22 cellular contexts compared by ENCODE assay signal in genomic region chr12:101186291-101186690, GRCh38. TPM values are rescaled to one million over a fixed set of nuclear protein-coding genes. Genes with fewer than 3 reads are reported as not detected.
DNase-seq lines count a peak whose midpoint lies in the region; ATAC-seq and TF ChIP-seq lines count a peak whose summit lies in the region.
"Had no signal": no experiment of that assay in that cellular context is flagged by ENCODE, and none has a peak within 500 bp of the region (broad histone marks: within the 10 kb centered on the region; RNA-seq: fewer than 3 reads in every experiment).

No MANE protein-coding gene starts in this region.

- H3K9me3 Mint-ChIP-seq in GM23338, result no peaks in the 10 kb centered on the region

- H3K9me3 ChIP-seq in MM.1S (replicated peaks; ENCODE audit: insufficient read depth, low read length), result no peaks in the 10 kb centered on the region
- H3K9me3 ChIP-seq: MG63 had no signal

- H3K27ac ChIP-seq in GM23338 (ENCODE audit: low read depth) (no peak overlapping the region), MM.1S (ENCODE audit: low read length) (no peak overlapping the region)
- H3K27ac ChIP-seq: GM23248 had no signal

- H2AFZ ChIP-seq in GM23338 (no peak overlapping the region), MM.1S (ENCODE audit: low read length) (no peak overlapping the region)
- H2AFZ ChIP-seq: GM23248 had no signal

- no peak for ATAC-seq in GM23338
- ATAC-seq in HG02610 (IDR thresholded peaks at IDR 0.05; ENCODE audit: unreplicated experiment), result no peak
- ATAC-seq in GM19463 (IDR thresholded peaks at IDR 0.05; ENCODE audit: unreplicated experiment), result no peak

- H3K4me3 ChIP-seq in GM23338 (no peak overlapping the region), MM.1S (ENCODE audit: low read length) (no peak overlapping the region)
- H3K4me3 ChIP-seq: GM23248, MG63 had no signal

- H3K4me1 ChIP-seq in GM23338 (ENCODE audit: insufficient read depth) (peaks cover 14% of the 10 kb centered on the region; the same call in 1 of the 2 replicates), MM.1S (ENCODE audit: low read length) (no peaks in the 10 kb centered on the region)

- peaks cover 23% of the 10 kb centered on the region for H3K4me1 Mint-ChIP-seq in GM23338

- H3K27me3 ChIP-seq in GM23338 (ENCODE audit: insufficient read depth) (no peaks in the 10 kb centered on the region), MM.1S (replicated peaks; ENCODE audit: insufficient read depth, low read length) (no peaks in the 10 kb centered on the region)
- H3K27me3 ChIP-seq: MG63 had no signal

- H3K9me2 ChIP-seq in GM23338 (ENCODE audit: insufficient read depth) (no peaks in the 10 kb centered on the region), MM.1S (replicated peaks; ENCODE audit: insufficient read depth, low read length) (0 out of 2 replicates have a peak, but pooled peaks cover 2% of the 10 kb centered on the region)

- no peak overlapping the region for H3K4me3 Mint-ChIP-seq in GM23338
- H3K4me3 Mint-ChIP-seq: CD14-positive monocyte had no signal

- peaks cover 4% of the 10 kb centered on the region for H3K27me3 Mint-ChIP-seq in GM23338 (ENCODE audit: insufficient read depth, low read depth, poor library complexity)

- H3F3A ChIP-seq in GM23338 (replicated peaks; ENCODE audit: low read depth) (no peaks in the 10 kb centered on the region), MM.1S (ENCODE audit: insufficient read depth, low read length) (no peaks in the 10 kb centered on the region)

- no peak for DNase-seq in GM23338 (ENCODE audit: low spot score)
- DNase-seq in MV-4-11 (lab: John Stamatoyannopoulos, UW), result peak; percentile 84
- DNase-seq in SKM-1 (lab: John Stamatoyannopoulos, UW; ENCODE audit: unreplicated experiment), result peak; percentile 42
- DNase-seq in globus pallidus (ENCODE audit: low spot score), result peak; percentile 16
- no peak for DNase-seq in MM.1S
- DNase-seq in GM10266 (ENCODE audit: extremely low spot score), result no peak
- DNase-seq: COR-L47, GM23248, KG1, MG63, NCI-H1417 treated with DMSO at 0.1 percent for 48 hours, NCI-H1930, NCI-H2171 treated with DMSO at 0.1 percent for 48 hours, NCI-H748 treated with DMSO at 0.1 percent for 48 hours, SHP77, SW 1271 had no signal

- H3K36me3 ChIP-seq in GM23338 (ENCODE audit: insufficient read depth), result no peaks in the 10 kb centered on the region
- no peaks in the 10 kb centered on the region for H3K36me3 ChIP-seq in MM.1S (replicated peaks; ENCODE audit: insufficient read depth, low read length)
- H3K36me3 ChIP-seq: MG63 had no signal

- peak overlapping the region; percentile 57 for H3K4me2 ChIP-seq in GM23338
- H3K4me2 ChIP-seq in MM.1S (ENCODE audit: low read depth, low read length), result no peak overlapping the region

- H4K20me1 ChIP-seq in GM23338 (replicated peaks; ENCODE audit: insufficient read depth) (no peaks in the 10 kb centered on the region), MM.1S (ENCODE audit: insufficient read depth, low read length) (no peaks in the 10 kb centered on the region)

- no peaks in the 10 kb centered on the region for H3K36me3 Mint-ChIP-seq in GM23338 (ENCODE audit: low read depth)
- H3K36me3 Mint-ChIP-seq: CD14-positive monocyte had no signal

- H3K9ac ChIP-seq in MM.1S (ENCODE audit: low read length), result no peak overlapping the region
- H3K9ac ChIP-seq: GM23248 had no signal

- 0 out of 2 replicates have a peak overlapping the region, but pooled peaks have one; percentile 28 for H3K27ac Mint-ChIP-seq in GM23338
- H3K27ac Mint-ChIP-seq: CD14-positive monocyte had no signal

- TF ChIP-seq CTCF in GM23338 (conservative IDR thresholded peaks at IDR 0.05; ENCODE audit: low read depth in 2 of 2) (no peak), MM.1S (IDR thresholded peaks at IDR 0.05; ENCODE audit: low read length) (no peak), GM10266 (IDR thresholded peaks at IDR 0.05; ENCODE audit: control insufficient read depth, insufficient read depth, low read depth, missing control alignments) (no peak)

- H3K79me2 ChIP-seq in GM23338 (replicated peaks; ENCODE audit: insufficient read depth) (no peaks in the 10 kb centered on the region), MM.1S (ENCODE audit: low read length) (no peaks in the 10 kb centered on the region)

TF ChIP-seq in GM23338, 12 proteins besides CTCF, POLR2A, EP300 and RAD21 (continues in another document):
- TF ChIP-seq ZNF462 (CRISPR knock-in tag; IDR thresholded peaks at IDR 0.05) (no peak), EZH2phosphoT487 (IDR thresholded peaks at IDR 0.05; ENCODE audit: unreplicated experiment) (no peak), EZH2 (IDR thresholded peaks at IDR 0.05; ENCODE audit: low read depth, unreplicated experiment) (no peak)

RNA-seq across cellular contexts. Expression of gene SLC5A8, which starts 23.7 kb away (rescaled TPM):
- total RNA-seq in GM23338 (2014; rRNA removed; shearing (Covaris generic)), result 0.10 and 0.35 TPM in 2 replicates
- 0.10 TPM in 1 of 2 replicates, not detected in the other for polyA plus RNA-seq in GM23338 (2016; fragmentation: Nextera tagmentation; extraction: Ambion mirVana)
- total RNA-seq: A673; GM23248; NCI-H460; T-helper 2 cell treated with Interferon-gamma antibody and Interleukin-4, amounts not matched to agents 100 ng/mL and 5 ng/mL, for 36 hours had no signal
- polyA plus RNA-seq: CD14-positive monocyte, GM23248 had no signal

Comparison
In these comparisons a context has a peak if more than half of its experiments do, and no peak if none do; other contexts are left out.
1. DNase-seq: peak in MV-4-11 (single experiment), SKM-1 (single experiment) and globus pallidus (single experiment); none in GM23338 (single experiment), MM.1S (single experiment) and GM10266 (single experiment).